Comparison of ENCODE assay signal across 13 cellular contexts in the genomic region with DNA sequence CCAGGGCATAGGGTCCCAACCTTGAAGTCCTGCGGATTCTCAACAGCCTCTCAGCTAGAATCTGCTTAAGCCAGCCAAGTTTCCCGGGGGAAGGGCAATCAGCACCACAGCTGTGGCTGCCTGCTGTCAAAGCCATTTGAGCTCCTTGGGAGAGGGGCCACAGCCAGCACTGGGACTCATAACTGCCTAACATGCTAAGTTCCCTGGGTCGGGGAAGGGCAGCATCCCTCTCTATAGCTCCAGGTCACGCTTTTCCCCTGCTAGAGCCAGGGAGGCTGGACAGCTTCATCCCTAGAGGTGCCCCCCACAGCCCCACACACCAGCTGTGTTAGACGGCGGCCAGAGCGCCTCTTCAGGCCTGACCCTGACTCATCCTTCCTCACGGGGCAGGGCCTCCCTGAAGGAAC. TPM values are rescaled to one million over a fixed set of nuclear protein-coding genes. Genes with fewer than 3 reads are reported as not detected.
DNase-seq lines count a peak whose midpoint lies in the region; ATAC-seq, FAIRE-seq and TF ChIP-seq lines count a peak whose summit lies in the region.
"Had no signal": no experiment of that assay in that cellular context is flagged by ENCODE, and none has a peak within 500 bp of the region (broad histone marks: within the 10 kb centered on the region; RNA-seq: fewer than 3 reads in every experiment).

No MANE protein-coding gene starts in this region.

- H3K4me1 ChIP-seq in HEK293 (ENCODE audit: control insufficient read depth, insufficient read depth, low read length) (no peaks in the 10 kb centered on the region), kidney (ENCODE audit: control insufficient read depth in 1 of 2, insufficient read depth in 1 of 2, low read depth in 1 of 2, low read length in 2 of 2) (no peaks in the 10 kb centered on the region)

- H3K36me3 Mint-ChIP-seq in WTC11 (peaks cover 10% of the 10 kb centered on the region), MCF 10A (ENCODE audit: insufficient read depth, unreplicated experiment) (no peaks in the 10 kb centered on the region)
- no peaks in the 10 kb centered on the region for H3K36me3 Mint-ChIP-seq in activated T-helper 2 cell treated with anti-CD3 and anti-CD28 coated beads, Interferon-gamma antibody, Interleukin-2, Interleukin-4, amounts not matched to agents 10 μg/mL and 5 μg/mL and 100 μg/mL, durations not matched to agents 14 hours and 24 hours and 36 hours (ENCODE audit: low read depth)

- TF ChIP-seq CTCF in HEK293 (tag by site-specific recombination; IDR thresholded peaks at IDR 0.05) (no peak), WTC11 (IDR thresholded peaks at IDR 0.05) (no peak), kidney (IDR thresholded peaks at IDR 0.05; ENCODE audit: borderline replicate concordance, extremely low read depth, insufficient read depth) (no peak), MCF 10A (IDR thresholded peaks at IDR 0.05; ENCODE audit: unreplicated experiment) (no peak)

- no peaks in the 10 kb centered on the region for H3K36me3 ChIP-seq in HEK293 (ENCODE audit: control insufficient read depth in 2 of 2, insufficient read depth in 1 of 2, low read length in 2 of 2)
- no peaks in the 10 kb centered on the region for H3K36me3 ChIP-seq in kidney (ENCODE audit: control insufficient read depth in 1 of 2, insufficient read depth in 2 of 2, low read length in 2 of 2)

- peaks cover 28% of the 10 kb centered on the region for H3K27me3 Mint-ChIP-seq in WTC11 (ENCODE audit: low read depth)
- no peaks in the 10 kb centered on the region for H3K27me3 Mint-ChIP-seq in activated T-helper 2 cell treated with anti-CD3 and anti-CD28 coated beads, Interferon-gamma antibody, Interleukin-2, Interleukin-4, amounts not matched to agents 10 μg/mL and 5 μg/mL and 100 μg/mL, durations not matched to agents 14 hours and 24 hours and 36 hours (ENCODE audit: low read depth)
- H3K27me3 Mint-ChIP-seq in MCF 10A (ENCODE audit: insufficient read depth, unreplicated experiment), result no peaks in the 10 kb centered on the region

- H3K9me3 ChIP-seq in HEK293 (ENCODE audit: control insufficient read depth, insufficient read depth, low read depth, low read length) (no peaks in the 10 kb centered on the region), kidney (ENCODE audit: control insufficient read depth in 1 of 2, low read length in 2 of 2) (no peaks in the 10 kb centered on the region)

- no peak overlapping the region for H3K4me3 Mint-ChIP-seq in WTC11
- H3K4me3 Mint-ChIP-seq in activated T-helper 2 cell treated with anti-CD3 and anti-CD28 coated beads, Interferon-gamma antibody, Interleukin-2, Interleukin-4, amounts not matched to agents 10 μg/mL and 5 μg/mL and 100 μg/mL, durations not matched to agents 14 hours and 24 hours and 36 hours (ENCODE audit: low read depth), result no peak overlapping the region
- no peak overlapping the region for H3K4me3 Mint-ChIP-seq in MCF 10A (ENCODE audit: unreplicated experiment)

- BruUV-seq in MCF 10A (replicated peaks; lab: Mats Ljungman, UMichigan), result no TSS peak

- no peak for FAIRE-seq in kidney (lab: Jason Lieb, UNC)

- CTCF ChIA-PET in HEK293 (lab: Yijun Ruan, JAX), result no interaction called here
- CTCF ChIA-PET in WTC11 (lab: Charles Lee), result no interaction called here
- CTCF ChIA-PET in MCF 10A (lab: Yijun Ruan, JAX), result no interaction called here

- no peak overlapping the region for H3K27ac Mint-ChIP-seq in WTC11
- no peak overlapping the region for H3K27ac Mint-ChIP-seq in activated T-helper 2 cell treated with anti-CD3 and anti-CD28 coated beads, Interferon-gamma antibody, Interleukin-2, Interleukin-4, amounts not matched to agents 10 μg/mL and 5 μg/mL and 100 μg/mL, durations not matched to agents 14 hours and 24 hours and 36 hours
- H3K27ac Mint-ChIP-seq in MCF 10A (ENCODE audit: low read depth, unreplicated experiment), result no peak overlapping the region

- POLR2A ChIA-PET in HEK293 (lab: Yijun Ruan, JAX), result no interaction called here
- POLR2A ChIA-PET in WTC11 (lab: Charles Lee), result no interaction called here
- POLR2A ChIA-PET in MCF 10A (lab: Yijun Ruan, JAX), result no interaction called here

- peak; percentile 55 for ATAC-seq in WTC11

- H3K9ac ChIP-seq in kidney (ENCODE audit: low read length in 2 of 2), result no peak overlapping the region

- DNase-seq in DMS 273 treated with DMSO at 0.1 percent for 48 hours (lab: John Stamatoyannopoulos, UW), result peak; percentile 82
- DNase-seq in WTC11 (ENCODE audit: low spot score), result peak; percentile 18
- DNase-seq in kidney, result peak; percentile 60
- DNase-seq in activated T-helper 2 cell treated with anti-CD3 and anti-CD28 coated beads, Interferon-gamma antibody, Interleukin-2, Interleukin-4, amounts not matched to agents 10 μg/mL and 5 μg/mL and 100 μg/mL, durations not matched to agents 14 hours and 24 hours and 36 hours (ENCODE audit: low spot score), result no peak
- no peak for DNase-seq in C1 segment of cervical spinal cord (lab: John Stamatoyannopoulos, UW)
- no peak for DNase-seq in activated CD4-positive, CD25-positive, alpha-beta regulatory T cell treated with anti-CD3 and anti-CD28 coated beads, Interleukin-2, amount 50 U/mL, for 72 hours
- no peak for DNase-seq in MCF 10A (ENCODE audit: unreplicated experiment)
- DNase-seq: KG1, NCI-H1436, NCI-H2029, NCI-H526, SIG-M5 had no signal

- H3K27ac ChIP-seq in HEK293 (ENCODE audit: extremely low read depth, low read depth, low read length), result no peak overlapping the region
- H3K27ac ChIP-seq in kidney (ENCODE audit: low read depth in 2 of 2, low read length in 2 of 2), result no peak overlapping the region

- intact Hi-C loops in kidney (cut with DNase I), result no loop called here
- intact Hi-C loops in activated T-helper 2 cell treated with anti-CD3 and anti-CD28 coated beads, Interferon-gamma antibody, Interleukin-2, Interleukin-4, amounts not matched to agents 10 μg/mL and 5 μg/mL and 100 μg/mL, durations not matched to agents 14 hours and 24 hours and 36 hours (cut with micrococcal nuclease), result no loop called here
- intact Hi-C loops in MCF 10A (cut with micrococcal nuclease), result no loop called here

- no peak overlapping the region for H3K4me3 ChIP-seq in HEK293 (ENCODE audit: low read depth, low read length)
- no peak overlapping the region for H3K4me3 ChIP-seq in kidney (ENCODE audit: low read length in 2 of 2)

- peaks cover 26% of the 10 kb centered on the region for H3K9me3 Mint-ChIP-seq in WTC11
- peaks cover 22% of the 10 kb centered on the region for H3K9me3 Mint-ChIP-seq in activated T-helper 2 cell treated with anti-CD3 and anti-CD28 coated beads, Interferon-gamma antibody, Interleukin-2, Interleukin-4, amounts not matched to agents 10 μg/mL and 5 μg/mL and 100 μg/mL, durations not matched to agents 14 hours and 24 hours and 36 hours
- H3K9me3 Mint-ChIP-seq in MCF 10A (ENCODE audit: unreplicated experiment), result peaks cover 9% of the 10 kb centered on the region

- peaks cover 24% of the 10 kb centered on the region for H3K4me1 Mint-ChIP-seq in WTC11
- H3K4me1 Mint-ChIP-seq in activated T-helper 2 cell treated with anti-CD3 and anti-CD28 coated beads, Interferon-gamma antibody, Interleukin-2, Interleukin-4, amounts not matched to agents 10 μg/mL and 5 μg/mL and 100 μg/mL, durations not matched to agents 14 hours and 24 hours and 36 hours (ENCODE audit: low read depth), result no peaks in the 10 kb centered on the region
- no peaks in the 10 kb centered on the region for H3K4me1 Mint-ChIP-seq in MCF 10A (ENCODE audit: insufficient read depth, unreplicated experiment)

TF ChIP-seq in HEK293, 187 proteins besides CTCF, POLR2A, EP300 and RAD21 (continues in another document):
- TF ChIP-seq, protein P1, sequence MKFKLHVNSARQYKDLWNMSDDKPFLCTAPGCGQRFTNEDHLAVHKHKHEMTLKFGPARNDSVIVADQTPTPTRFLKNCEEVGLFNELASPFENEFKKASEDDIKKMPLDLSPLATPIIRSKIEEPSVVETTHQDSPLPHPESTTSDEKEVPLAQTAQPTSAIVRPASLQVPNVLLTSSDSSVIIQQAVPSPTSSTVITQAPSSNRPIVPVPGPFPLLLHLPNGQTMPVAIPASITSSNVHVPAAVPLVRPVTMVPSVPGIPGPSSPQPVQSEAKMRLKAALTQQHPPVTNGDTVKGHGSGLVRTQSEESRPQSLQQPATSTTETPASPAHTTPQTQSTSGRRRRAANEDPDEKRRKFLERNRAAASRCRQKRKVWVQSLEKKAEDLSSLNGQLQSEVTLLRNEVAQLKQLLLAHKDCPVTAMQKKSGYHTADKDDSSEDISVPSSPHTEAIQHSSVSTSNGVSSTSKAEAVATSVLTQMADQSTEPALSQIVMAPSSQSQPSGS (tag by site-specific recombination; IDR thresholded peaks at IDR 0.05; ENCODE audit: low read depth), result no peak

TF ChIP-seq in WTC11, 78 proteins besides CTCF, POLR2A, EP300 and RAD21:
- TF ChIP-seq TCF7 (CRISPR knock-in tag; IDR thresholded peaks at IDR 0.05; ENCODE audit: low read depth), result no peak
- no peak for TF ChIP-seq ZNF219 (CRISPR knock-in tag; IDR thresholded peaks at IDR 0.05; ENCODE audit: borderline replicate concordance)
- TF ChIP-seq ESRRA (CRISPR knock-in tag; IDR thresholded peaks at IDR 0.05; ENCODE audit: borderline replicate concordance), result no peak
- TF ChIP-seq ZNF423 (CRISPR knock-in tag; IDR thresholded peaks at IDR 0.05), result peak; percentile 62
TF ChIP-seq in WTC11: peak in this region for 1.

RNA-seq across cellular contexts. Expression of a gene that starts 49.6 kb away (rescaled TPM):
- total RNA-seq in WTC11 (2021), result 0.37 to 0.55 TPM (median 0.41 TPM) in 3 replicates
- 5.5 TPM for total RNA-seq in kidney
- 3.3 TPM for polyA plus RNA-seq in kidney (ENCODE audit: insufficient read depth, low read depth, low replicate concordance)
- total RNA-seq in activated T-helper 2 cell treated with anti-CD3 and anti-CD28 coated beads, Interferon-gamma antibody, Interleukin-2, Interleukin-4, amounts not matched to agents 10 μg/mL and 5 μg/mL and 100 μg/mL, durations not matched to agents 14 hours and 24 hours and 36 hours, result not detected in 2 replicates
- total RNA-seq in MCF 10A (2022), result 0.14 and 0.27 TPM in 2 replicates

Comparison
In these comparisons a context has a peak if more than half of its experiments do, and no peak if none do; other contexts are left out.
1. DNase-seq: peak in DMS 273 treated with DMSO at 0.1 percent for 48 hours (single experiment), WTC11 (single experiment) and kidney (single experiment); none in activated T-helper 2 cell treated with anti-CD3 and anti-CD28 coated beads, Interferon-gamma antibody, Interleukin-2, Interleukin-4, amounts not matched to agents 10 μg/mL and 5 μg/mL and 100 μg/mL, durations not matched to agents 14 hours and 24 hours and 36 hours (single experiment), C1 segment of cervical spinal cord (0 of 14), activated CD4-positive, CD25-positive, alpha-beta regulatory T cell treated with anti-CD3 and anti-CD28 coated beads, Interleukin-2, amount 50 U/mL, for 72 hours (single experiment) and MCF 10A (single experiment).